12 cellular contexts compared by ENCODE assay signal in genomic region chr7:112970771-112971170, GRCh38.
DNase-seq lines count a peak whose midpoint lies in the region; ATAC-seq and TF ChIP-seq lines count a peak whose summit lies in the region.
"Had no signal": no experiment of that assay in that cellular context is flagged by ENCODE, and none has a peak within 500 bp of the region (broad histone marks: within the 10 kb centered on the region; RNA-seq: fewer than 3 reads in every experiment).

No MANE protein-coding gene starts in this region.

- TF ChIP-seq CTCF in GM10266 (IDR thresholded peaks at IDR 0.05; ENCODE audit: control insufficient read depth, insufficient read depth, low read depth, missing control alignments), result no peak

- intact Hi-C loops in left ventricle myocardium superior (cut with micrococcal nuclease), result no loop called here

- ATAC-seq in GM18861 (IDR thresholded peaks at IDR 0.05; ENCODE audit: unreplicated experiment) (peak; percentile 79), GM21786 (IDR thresholded peaks at IDR 0.05; ENCODE audit: unreplicated experiment) (peak; percentile 68), left ventricle myocardium superior (peak; percentile 59)
- ATAC-seq: activated CD8-positive, alpha-beta T cell treated with anti-CD3 and anti-CD28 coated beads, Interleukin-2, amount 10 ng/mL, durations not matched to agents 7 days and 5 days; naive thymus-derived CD4-positive, alpha-beta T cell had no signal

- DNase-seq in Kasumi-1 (lab: John Stamatoyannopoulos, UW) (peak; percentile 3 to 43), left ventricle myocardium superior (no peak), islet precursor cell (no peak), GM10266 (ENCODE audit: extremely low spot score) (no peak)
- DNase-seq in stimulated activated CD4-positive, alpha-beta T cell treated with anti-CD3 and anti-CD28 coated beads, Interleukin-2, amount 100 ng/mL, for 24 hours, result no peak
- DNase-seq: activated CD8-positive, alpha-beta T cell treated with anti-CD3 and anti-CD28 coated beads, Interleukin-2, amount 10 ng/mL, durations not matched to agents 7 days and 5 days; naive thymus-derived CD4-positive, alpha-beta T cell; NCI-H2171 treated with DMSO at 0.1 percent for 48 hours; stimulated activated CD4-positive, alpha-beta T cell treated with anti-CD3 and anti-CD28 coated beads, Interleukin-15, amount 100 ng/mL, for 24 hours; substantia nigra had no signal

Comparison
In these comparisons a context has a peak if more than half of its experiments do, and no peak if none do; other contexts are left out.
1. DNase-seq: peak in Kasumi-1 (2 of 2); none in left ventricle myocardium superior (single experiment), stimulated activated CD4-positive, alpha-beta T cell treated with anti-CD3 and anti-CD28 coated beads, Interleukin-2, amount 100 ng/mL, for 24 hours (0 of 2), islet precursor cell (single experiment) and GM10266 (single experiment).
2. Peak in every context shown above with its lines, with median percentiles within 50 percentile points of each other: ATAC-seq.